8 cellular contexts compared by ENCODE assay signal in genomic region chr11:44568706-44569473, GRCh38. TPM values are rescaled to one million over a fixed set of nuclear protein-coding genes. Genes with fewer than 3 reads are reported as not detected.
DNase-seq lines count a peak whose midpoint lies in the region; ATAC-seq and TF ChIP-seq lines count a peak whose summit lies in the region.

No MANE protein-coding gene starts in this region.

- CTCF ChIA-PET in RWPE1 (lab: Yijun Ruan, JAX) (interaction anchor here (0.6 to 1.2 kb wide), 2 partner anchors 42 to 48 kb away, joined by 3 read pairs; no protein-coding TSS in a partner anchor), HEK293T (lab: Yijun Ruan, JAX) (interaction anchor here (0.7 to 1.1 kb wide), 2 partner anchors 48 to 224 kb away, joined by 3 read pairs; no protein-coding TSS in a partner anchor)

- peaks cover 43 to 74% (median 47%) of the 10 kb centered on the region in 3 donors for H3K4me1 ChIP-seq in skeletal muscle tissue (ENCODE audit: control insufficient read depth in 3 of 3, insufficient read depth in 3 of 3, low read length in 3 of 3)

- no peak for TF ChIP-seq CTCF in RWPE1 (conservative IDR thresholded peaks at IDR 0.05; ENCODE audit: low read depth)

- peak; percentile 88 for DNase-seq in RWPE1 (ENCODE audit: low spot score)
- DNase-seq in activated gamma-delta T cell treated with anti-CD3 and anti-CD28 coated beads, Interleukin-2, amount 50 U/mL, for 16 hours (ENCODE audit: low read depth): peak; percentile 88
- DNase-seq in head of caudate nucleus: peak in 37 of 42 donors; percentile 24 to 85 (median 60)
- DNase-seq in HEK293T (ENCODE audit: extremely low spot score): no peak
- DNase-seq in NCI-H524 treated with DMSO at 0.1 percent for 48 hours (lab: John Stamatoyannopoulos, UW): no peak

- peak overlapping the region in 2 of 3 donors; percentile 45 to 57 for H3K9ac ChIP-seq in skeletal muscle tissue (ENCODE audit: low read depth in 1 of 3, low read length in 3 of 3)

- H3K36me3 ChIP-seq in skeletal muscle tissue (ENCODE audit: control insufficient read depth in 3 of 3, insufficient read depth in 3 of 3, low read length in 3 of 3): no peaks in the 10 kb centered on the region

- intact Hi-C loops in head of caudate nucleus (cut with DNase I): no loop called here

- peak overlapping the region in 2 of 3 donors; percentile 13 to 14 for H3K4me3 ChIP-seq in skeletal muscle tissue (ENCODE audit: low read length in 3 of 3)

- H3K27me3 ChIP-seq in skeletal muscle tissue (ENCODE audit: control insufficient read depth in 3 of 3, insufficient read depth in 3 of 3, low read length in 3 of 3): no peaks in the 10 kb centered on the region

- H3K27ac ChIP-seq in RWPE1 (peak overlapping the region; percentile 86), skeletal muscle tissue (ENCODE audit: low read depth, low read length) (peak overlapping the region; percentile 84)

- H3K9me3 ChIP-seq in skeletal muscle tissue (ENCODE audit: control insufficient read depth in 3 of 3, low read length in 3 of 3): no peaks in the 10 kb centered on the region

- POLR2A ChIA-PET in RWPE1 (lab: Yijun Ruan, JAX; ENCODE audit: low non-redundant PET): no interaction called here
- POLR2A ChIA-PET in HEK293T (lab: Yijun Ruan, JAX): no interaction called here

- ATAC-seq in GM18520 (IDR thresholded peaks at IDR 0.05; ENCODE audit: unreplicated experiment) (peak; percentile 36), HG02981 (IDR thresholded peaks at IDR 0.05; ENCODE audit: unreplicated experiment) (peak; percentile 37)

TF ChIP-seq in HEK293T, 16 proteins besides CTCF, POLR2A, EP300 and RAD21:
- no peak for TF ChIP-seq CTBP1 (IDR thresholded peaks at IDR 0.05; ENCODE audit: borderline replicate concordance)
- no peak for TF ChIP-seq L3MBTL2 (conservative IDR thresholded peaks at IDR 0.05)
- no peak for TF ChIP-seq FOXA1 (IDR thresholded peaks at IDR 0.05)
- TF ChIP-seq ZNF384 (IDR thresholded peaks at IDR 0.05): no peak
- no peak for TF ChIP-seq LEF1 (IDR thresholded peaks at IDR 0.05; ENCODE audit: borderline replicate concordance)
- TF ChIP-seq ARNT (IDR thresholded peaks at IDR 0.05): no peak

RNA-seq across cellular contexts. Expression of gene CD82, which starts 3.4 kb away (rescaled TPM):
- 35.5 TPM for total RNA-seq in skeletal muscle tissue

Comparison
In these comparisons a context has a peak if more than half of its experiments do, and no peak if none do; other contexts are left out.
1. DNase-seq: peak in RWPE1 (single experiment), activated gamma-delta T cell treated with anti-CD3 and anti-CD28 coated beads, Interleukin-2, amount 50 U/mL, for 16 hours (single experiment) and head of caudate nucleus (37 of 42); none in HEK293T (single experiment) and NCI-H524 treated with DMSO at 0.1 percent for 48 hours (single experiment).